ENCODE assay signal across 8 cellular contexts in genomic region chr9:97615439-97616072, GRCh38. TPM values are rescaled to one million over a fixed set of nuclear protein-coding genes. Genes with fewer than 3 reads are reported as not detected.
DNase-seq lines count a peak whose midpoint lies in the region; ATAC-seq, FAIRE-seq and TF ChIP-seq lines count a peak whose summit lies in the region.

No MANE protein-coding gene starts in this region.

- no peaks in the 10 kb centered on the region for H3K9me2 ChIP-seq in Karpas-422 (replicated peaks; ENCODE audit: insufficient read depth, low read length)

- ATAC-seq in HG03135 (IDR thresholded peaks at IDR 0.05; ENCODE audit: unreplicated experiment) = no peak
- no peak for ATAC-seq in GM19463 (IDR thresholded peaks at IDR 0.05; ENCODE audit: unreplicated experiment)

- H3K27me3 ChIP-seq in Karpas-422 (ENCODE audit: low read length) (no peaks in the 10 kb centered on the region), ascending aorta (no peaks in the 10 kb centered on the region), right atrium auricular region (no peaks in the 10 kb centered on the region), small intestine (ENCODE audit: control insufficient read depth in 2 of 2, insufficient read depth in 2 of 2, low read length in 2 of 2) (no peaks in the 10 kb centered on the region)

- no peak overlapping the region for H3K4me2 ChIP-seq in Karpas-422 (ENCODE audit: low read depth, low read length, poor library complexity, severe bottlenecking)

- no peak overlapping the region for H2AFZ ChIP-seq in Karpas-422 (ENCODE audit: low read length)

- H3K4me1 ChIP-seq in Karpas-422 (ENCODE audit: low read length) (peaks cover 3% of the 10 kb centered on the region; the same call in 1 of the 2 replicates), ascending aorta (peaks cover 0 to 4% of the 10 kb centered on the region in 2 donors), right atrium auricular region (peaks cover 0 to 6% of the 10 kb centered on the region in 2 donors), small intestine (ENCODE audit: control insufficient read depth in 2 of 2, insufficient read depth in 1 of 2, low read depth in 1 of 2, low read length in 1 of 2) (no peaks in the 10 kb centered on the region)

- no peak overlapping the region for H3K9ac ChIP-seq in Karpas-422 (ENCODE audit: low read length)

- DNase-seq in EH (ENCODE audit: low read depth) (peak; percentile 67), Karpas-422 (peak; percentile 85), RPMI7951 (ENCODE audit: low read depth) (peak; percentile 66), ascending aorta (ENCODE audit: low spot score in 2 of 2) (peak in 1 of 2 donors; percentile 76), right atrium auricular region (ENCODE audit: low spot score) (peak; percentile 83), small intestine (peak; percentile 75)

- peaks cover 32% of the 10 kb centered on the region; the same call in 1 of the 2 replicates for H3K36me3 ChIP-seq in Karpas-422 (ENCODE audit: insufficient read depth, low read length)
- peaks cover 4 to 52% of the 10 kb centered on the region in 2 donors for H3K36me3 ChIP-seq in ascending aorta
- peaks cover 28% of the 10 kb centered on the region for H3K36me3 ChIP-seq in right atrium auricular region
- H3K36me3 ChIP-seq in small intestine (ENCODE audit: control insufficient read depth in 2 of 2, insufficient read depth in 2 of 2, low read length in 2 of 2) = peaks cover 0 to 2% of the 10 kb centered on the region in 2 donors

- FAIRE-seq in small intestine (lab: Jason Lieb, UNC) = peak; percentile 5

- no peak overlapping the region for H3K27ac ChIP-seq in Karpas-422 (ENCODE audit: low read length)
- H3K27ac ChIP-seq in ascending aorta = no peak overlapping the region
- no peak overlapping the region for H3K27ac ChIP-seq in right atrium auricular region
- H3K27ac ChIP-seq in small intestine (ENCODE audit: low read depth in 1 of 2, low read length in 1 of 2) = no peak overlapping the region

- no peaks in the 10 kb centered on the region for H4K20me1 ChIP-seq in Karpas-422 (ENCODE audit: insufficient read depth, low read depth, low read length)

- intact Hi-C loops in ascending aorta (cut with DNase I) = loop anchor here (1.0 to 2.0 kb wide), 3 partner anchors 17 to 203 kb away; partner anchors contain the start of gene TDRD7

- H3K9me3 ChIP-seq in Karpas-422 (ENCODE audit: low read length) (no peaks in the 10 kb centered on the region), ascending aorta (no peaks in the 10 kb centered on the region), right atrium auricular region (no peaks in the 10 kb centered on the region), small intestine (ENCODE audit: control insufficient read depth, low read depth) (no peaks in the 10 kb centered on the region)

- peaks cover 16% of the 10 kb centered on the region for H3K79me2 ChIP-seq in Karpas-422 (ENCODE audit: low read length)

- TF ChIP-seq CTCF in ascending aorta (IDR thresholded peaks at IDR 0.05) (peak; percentile 79 to 83 (median 79)), right atrium auricular region (IDR thresholded peaks at IDR 0.05) (peak; percentile 49 to 85)

- H3K4me3 ChIP-seq in Karpas-422 (ENCODE audit: low read length) (no peak overlapping the region), ascending aorta (no peak overlapping the region), right atrium auricular region (no peak overlapping the region), small intestine (ENCODE audit: low read depth in 1 of 2, low read length in 2 of 2) (no peak overlapping the region)

RNA-seq across cellular contexts. Expression of gene TSTD2, which starts 17.6 kb away (rescaled TPM):
- 23.8 and 29.2 TPM in 2 replicates for total RNA-seq in Karpas-422 (2014; rRNA removed; shearing (Covaris generic); ENCODE audit: low replicate concordance)
- total RNA-seq in RPMI7951 (2014; rRNA removed; shearing (Covaris generic)) = 14.1 and 14.5 TPM in 2 replicates
- total RNA-seq in ascending aorta = 1.4 TPM
- 10 to 100 TPM; 13.9 to 14.0 TPM for total RNA-seq in right atrium auricular region
- 1 to 10 TPM; 7.2 to 8.1 (median 7.6) TPM for polyA plus RNA-seq in small intestine

RNA-seq across cellular contexts. Expression of gene NCBP1, which starts 18.1 kb away (rescaled TPM):
- 27.2 and 41.9 TPM in 2 replicates for total RNA-seq in Karpas-422 (2014; rRNA removed; shearing (Covaris generic); ENCODE audit: low replicate concordance)
- 47.4 and 56.4 TPM in 2 replicates for total RNA-seq in RPMI7951 (2014; rRNA removed; shearing (Covaris generic))
- total RNA-seq in ascending aorta (5.1 TPM), right atrium auricular region (10 to 100 TPM; 14.1 to 18.5 TPM)
- 10 to 100 TPM in 1 of 3 donors, 1 to 10 TPM in 2; 5.9 to 15.8 (median 6.3) TPM for polyA plus RNA-seq in small intestine
